In the genomic region with DNA sequence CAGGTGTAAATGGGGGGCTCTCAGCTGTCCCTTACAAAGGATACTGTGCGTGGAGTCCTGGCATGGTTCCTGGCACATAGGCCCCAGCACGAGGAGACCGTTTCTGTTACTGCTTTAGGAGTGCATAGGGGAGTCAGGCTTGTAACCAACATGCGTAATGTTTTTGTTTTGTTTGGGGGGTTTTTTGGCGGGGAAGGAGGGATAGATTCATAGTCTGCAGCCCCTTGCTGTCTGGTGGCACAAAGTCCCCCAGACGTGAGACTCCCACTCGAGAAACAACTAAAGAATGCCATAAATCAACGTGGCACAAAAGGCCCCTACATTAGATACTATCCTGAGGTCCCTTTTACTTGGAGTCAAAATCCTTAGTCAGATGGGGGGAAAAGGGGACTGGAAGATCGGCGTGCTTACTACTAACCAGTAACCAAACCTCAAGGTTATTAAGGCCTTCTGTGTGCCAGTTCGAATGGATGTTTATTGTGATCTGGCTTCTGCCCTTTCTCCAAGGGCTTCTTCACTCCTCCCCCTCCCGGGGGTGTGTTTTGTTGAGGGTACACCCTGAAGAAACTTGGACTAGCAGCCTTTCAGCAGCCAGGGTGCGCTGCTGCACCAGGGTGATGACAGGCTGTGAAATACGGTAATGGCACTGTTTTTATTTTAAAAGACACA, we compare ENCODE assay signal across 8 cellular contexts. TPM values are rescaled to one million over a fixed set of nuclear protein-coding genes. Genes with fewer than 3 reads are reported as not detected.
DNase-seq lines count a peak whose midpoint lies in the region; ATAC-seq, FAIRE-seq and TF ChIP-seq lines count a peak whose summit lies in the region.

No MANE protein-coding gene starts in this region.

- peak; percentile 85 for TF ChIP-seq CTCF in WI38 (IDR thresholded peaks at IDR 0.05; ENCODE audit: low read depth, low read length)
- peak; percentile 86 for TF ChIP-seq CTCF in bronchial epithelial cell (IDR thresholded peaks at IDR 0.05; ENCODE audit: insufficient read depth, low read length, severe bottlenecking)

- H3K4me3 ChIP-seq in WI38 (ENCODE audit: low read depth, low read length): peak overlapping the region; percentile 97
- peak overlapping the region; percentile 95 for H3K4me3 ChIP-seq in bronchial epithelial cell (ENCODE audit: low read depth, low read length)

- ATAC-seq in HG03108 (IDR thresholded peaks at IDR 0.05; ENCODE audit: unreplicated experiment): peak; percentile 27

- H3K36me3 ChIP-seq in bronchial epithelial cell (ENCODE audit: control insufficient read depth, insufficient read depth, low read length): peaks cover 25% of the 10 kb centered on the region

- no peak for DNase-seq in GM12891 (ENCODE audit: insufficient read length, low spot score)
- peak; percentile 88 for DNase-seq in NCI-H2227 (lab: John Stamatoyannopoulos, UW; ENCODE audit: unreplicated experiment)
- DNase-seq in bronchial epithelial cell (ENCODE audit: low read depth): peak; percentile 81
- peak; percentile 88 for DNase-seq in iris pigment epithelial cell (ENCODE audit: low read depth)
- peak; percentile 70 to 83 for DNase-seq in stimulated activated CD4-positive, alpha-beta T cell treated with anti-CD3 and anti-CD28 coated beads, Interleukin-12 subunit alpha, Interleukin-12 subunit beta, amount 100 ng/mL, for 24 hours (ENCODE audit: low read depth in 2 of 2)
- DNase-seq in cerebellar nuclear complex (lab: John Stamatoyannopoulos, UW): no peak

- no peaks in the 10 kb centered on the region for H3K27me3 ChIP-seq in bronchial epithelial cell (ENCODE audit: control insufficient read depth, insufficient read depth, low read length)

- FAIRE-seq in GM12891 (lab: Jason Lieb, UNC): peak; percentile 84
- FAIRE-seq in bronchial epithelial cell (lab: Jason Lieb, UNC): no peak

- no peak; the same call in 1 of the 2 replicates for TF ChIP-seq POLR2A in GM12891 (IDR thresholded peaks at IDR 0.05; ENCODE audit: low read depth, low read length)

TF ChIP-seq in GM12891, 5 proteins besides CTCF, POLR2A, EP300 and RAD21:
- TF ChIP-seq POLR2AphosphoS5 (IDR thresholded peaks at IDR 0.05; ENCODE audit: low read depth, low read length) (no peak; the same call in 1 of the 2 replicates), TAF1 (IDR thresholded peaks at IDR 0.05; ENCODE audit: low read depth, low read length) (peak; percentile 10; the same call in 1 of the 2 replicates), PAX5 (IDR thresholded peaks at IDR 0.05; ENCODE audit: insufficient read depth, low read length, severe bottlenecking) (no peak), POU2F2 (IDR thresholded peaks at IDR 0.05; ENCODE audit: low read depth, low read length) (no peak)

RNA-seq across cellular contexts. Expression of gene ISCU, which starts 0.9 kb away (rescaled TPM):
- polyA plus RNA-seq in GM12891 (2012; ENCODE audit: low read depth, missing spikeins): 134 TPM
- total RNA-seq in bronchial epithelial cell: 141 and 155 TPM in 2 replicates

RNA-seq across cellular contexts. Expression of gene SART3, which starts 2.3 kb away (rescaled TPM):
- 31.7 TPM for polyA plus RNA-seq in GM12891 (2012; ENCODE audit: low read depth, missing spikeins)
- total RNA-seq in bronchial epithelial cell: 41.6 and 108 TPM in 2 replicates

RNA-seq across cellular contexts. Expression of gene TMEM119, which starts 34.6 kb away (rescaled TPM):
- polyA plus RNA-seq in GM12891 (2012; ENCODE audit: low read depth, missing spikeins): 0.10 TPM
- total RNA-seq in bronchial epithelial cell: 0.79 TPM in 1 of 2 replicates, not detected in the other

RNA-seq across cellular contexts. Expression of gene FICD, which starts 48.2 kb away (rescaled TPM):
- 2.8 TPM for polyA plus RNA-seq in GM12891 (2012; ENCODE audit: low read depth, missing spikeins)
- 11.6 and 15.5 TPM in 2 replicates for total RNA-seq in bronchial epithelial cell

Comparison
In these comparisons a context has a peak if more than half of its experiments do, and no peak if none do; other contexts are left out.
1. DNase-seq: peak in NCI-H2227 (single experiment), bronchial epithelial cell (single experiment), iris pigment epithelial cell (single experiment) and stimulated activated CD4-positive, alpha-beta T cell treated with anti-CD3 and anti-CD28 coated beads, Interleukin-12 subunit alpha, Interleukin-12 subunit beta, amount 100 ng/mL, for 24 hours (2 of 2); none in GM12891 (single experiment) and cerebellar nuclear complex (0 of 2).